14 cellular contexts compared by ENCODE assay signal in the genomic region with DNA sequence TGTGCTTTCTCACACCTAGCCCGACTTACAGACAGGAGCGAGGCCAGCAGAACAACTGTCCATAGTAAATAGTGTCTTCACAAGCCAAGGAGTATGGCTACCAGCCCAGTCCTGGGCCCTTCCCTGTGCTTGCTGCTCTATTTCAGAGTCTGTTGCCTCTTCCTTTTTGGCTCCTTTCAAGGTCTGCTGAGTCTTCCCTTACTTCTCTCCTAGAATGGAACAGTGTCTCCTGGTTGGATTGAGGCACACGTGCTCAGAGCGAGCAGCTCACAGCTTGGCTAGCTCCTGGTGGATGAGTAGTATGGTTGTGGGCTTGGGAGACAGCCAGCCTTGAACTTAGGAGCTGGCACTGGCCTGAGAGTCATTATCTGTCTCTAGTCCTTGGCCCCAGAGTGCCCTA.
DNase-seq lines count a peak whose midpoint lies in the region; ATAC-seq and TF ChIP-seq lines count a peak whose summit lies in the region.
"Had no signal": no experiment of that assay in that cellular context is flagged by ENCODE, and none has a peak within 500 bp of the region (broad histone marks: within the 10 kb centered on the region; RNA-seq: fewer than 3 reads in every experiment).

No MANE protein-coding gene starts in this region.

- TF ChIP-seq CTCF in fibroblast of mammary gland (conservative IDR thresholded peaks at IDR 0.05; ENCODE audit: control insufficient read depth, insufficient read depth, low read depth, low read length) (no peak), psoas muscle (IDR thresholded peaks at IDR 0.05) (no peak)

- H3K4me3 ChIP-seq in CD4-positive, CD25-positive, alpha-beta regulatory T cell (ENCODE audit: low read depth, low read length): no peak overlapping the region
- no peak overlapping the region for H3K4me3 ChIP-seq in fibroblast of mammary gland (ENCODE audit: control insufficient read depth, low read depth, low read length)
- H3K4me3 ChIP-seq in psoas muscle: no peak overlapping the region

- H3K4me1 Mint-ChIP-seq in CD4-positive, CD25-positive, alpha-beta regulatory T cell: peaks cover 18 to 36% (median 29%) of the 10 kb centered on the region in 4 donors
- H3K4me1 Mint-ChIP-seq in naive thymus-derived CD8-positive, alpha-beta T cell: peaks cover 25 to 29% (median 26%) of the 10 kb centered on the region in 4 donors

- H3K9me3 Mint-ChIP-seq in CD4-positive, CD25-positive, alpha-beta regulatory T cell: peaks cover 0 to 15% (median 4%) of the 10 kb centered on the region in 7 donors
- H3K9me3 Mint-ChIP-seq in naive thymus-derived CD8-positive, alpha-beta T cell: peaks cover 0 to 20% (median 8%) of the 10 kb centered on the region in 9 donors

- no peaks in the 10 kb centered on the region for H3K27me3 ChIP-seq in CD4-positive, CD25-positive, alpha-beta regulatory T cell (ENCODE audit: control insufficient read depth, insufficient read depth, low read length)
- no peaks in the 10 kb centered on the region for H3K27me3 ChIP-seq in psoas muscle (ENCODE audit: insufficient read depth in 3 of 3, low read length in 2 of 3)

- H3K36me3 Mint-ChIP-seq in CD4-positive, CD25-positive, alpha-beta regulatory T cell: peaks cover 33% of the 10 kb centered on the region
- H3K36me3 Mint-ChIP-seq in naive thymus-derived CD8-positive, alpha-beta T cell: peaks cover 26 to 28% (median 26%) of the 10 kb centered on the region in 3 donors

- no peaks in the 10 kb centered on the region for H3K27me3 Mint-ChIP-seq in CD4-positive, CD25-positive, alpha-beta regulatory T cell
- H3K27me3 Mint-ChIP-seq in naive thymus-derived CD8-positive, alpha-beta T cell: no peaks in the 10 kb centered on the region
- H3K27me3 Mint-ChIP-seq: CD8-positive, alpha-beta memory T cell had no signal

- POLR2A ChIA-PET in naive thymus-derived CD8-positive, alpha-beta T cell (lab: Charles Lee): no interaction called here

- H3K4me1 ChIP-seq in CD4-positive, CD25-positive, alpha-beta regulatory T cell (ENCODE audit: control insufficient read depth, insufficient read depth, low read length, poor library complexity, severe bottlenecking): peaks cover 9% of the 10 kb centered on the region
- H3K4me1 ChIP-seq in psoas muscle: peaks cover 11% of the 10 kb centered on the region
- H3K4me1 ChIP-seq: Caco-2 had no signal

- peak overlapping the region in 2 of 3 donors; percentile 45 to 59 for H3K27ac Mint-ChIP-seq in CD4-positive, CD25-positive, alpha-beta regulatory T cell
- H3K27ac Mint-ChIP-seq in naive thymus-derived CD8-positive, alpha-beta T cell: peak overlapping the region in 2 of 10 donors; percentile 17 to 61

- H3K36me3 ChIP-seq in CD4-positive, CD25-positive, alpha-beta regulatory T cell (ENCODE audit: control insufficient read depth, insufficient read depth, low read length): peaks cover 13% of the 10 kb centered on the region
- H3K36me3 ChIP-seq in psoas muscle (ENCODE audit: insufficient read depth in 1 of 2, low read depth in 1 of 2): no peaks in the 10 kb centered on the region

- DNase-seq in CD4-positive, CD25-positive, alpha-beta regulatory T cell: no peak
- DNase-seq in RPMI7951 (ENCODE audit: low read depth) (peak; percentile 9), fibroblast of mammary gland (ENCODE audit: low read depth) (peak; percentile 30), psoas muscle (peak in 1 of 2 donors; percentile 80)
- no peak for DNase-seq in effector CD8-positive, alpha-beta T cell (lab: John Stamatoyannopoulos, UW)
- no peak for DNase-seq in stimulated activated CD4-positive, alpha-beta T cell treated with anti-CD3 and anti-CD28 coated beads, Interleukin-4, amount 100 ng/mL, for 24 hours
- DNase-seq in naive thymus-derived CD8-positive, alpha-beta T cell: no peak
- DNase-seq: Caco-2; CD8-positive, alpha-beta memory T cell; DND-41; GDM1; H7 had no signal

- ATAC-seq in CD4-positive, CD25-positive, alpha-beta regulatory T cell (ENCODE audit: low read depth in 2 of 2): no peak
- peak; percentile 68 to 98 (median 96) for ATAC-seq in psoas muscle
- ATAC-seq in naive thymus-derived CD8-positive, alpha-beta T cell: no peak

- peak overlapping the region in 1 of 4 donors; percentile 20 for H3K4me3 Mint-ChIP-seq in CD4-positive, CD25-positive, alpha-beta regulatory T cell
- H3K4me3 Mint-ChIP-seq in naive thymus-derived CD8-positive, alpha-beta T cell: peak overlapping the region in 1 of 10 donors; percentile 38
- H3K4me3 Mint-ChIP-seq: CD14-positive monocyte; CD8-positive, alpha-beta memory T cell had no signal

- WGBS in psoas muscle, 3 donors: 35 to 42% (median 41%) methylated on average over 4 of the region's 4 CpGs

- intact Hi-C loops in psoas muscle (cut with DNase I): no loop called here

- peaks cover 1 to 10% of the 10 kb centered on the region in 2 experiments for H3K9me3 ChIP-seq in CD4-positive, CD25-positive, alpha-beta regulatory T cell (ENCODE audit: control insufficient read depth in 2 of 2, low read length in 2 of 2)
- H3K9me3 ChIP-seq in psoas muscle: no peaks in the 10 kb centered on the region
- H3K9me3 ChIP-seq: Caco-2 had no signal

- no peak overlapping the region for H3K27ac ChIP-seq in CD4-positive, CD25-positive, alpha-beta regulatory T cell (ENCODE audit: insufficient read depth, low read length, poor library complexity, severe bottlenecking)
- peak overlapping the region; percentile 56 for H3K27ac ChIP-seq in psoas muscle
- H3K27ac ChIP-seq: 22Rv1 had no signal

Comparison
In these comparisons a context has a peak if more than half of its experiments do, and no peak if none do; other contexts are left out.
1. ATAC-seq: peak in psoas muscle (4 of 4); none in CD4-positive, CD25-positive, alpha-beta regulatory T cell (0 of 2) and naive thymus-derived CD8-positive, alpha-beta T cell (0 of 2).
2. DNase-seq: peak in RPMI7951 (single experiment) and fibroblast of mammary gland (single experiment); none in CD4-positive, CD25-positive, alpha-beta regulatory T cell (0 of 3), effector CD8-positive, alpha-beta T cell (single experiment), stimulated activated CD4-positive, alpha-beta T cell treated with anti-CD3 and anti-CD28 coated beads, Interleukin-4, amount 100 ng/mL, for 24 hours (single experiment) and naive thymus-derived CD8-positive, alpha-beta T cell (0 of 10).